In genomic region chr5:149990518-149991376, GRCh38 we compare ENCODE assay signal across 1 cellular context.
TF ChIP-seq lines count a peak whose summit lies in the region.

No MANE protein-coding gene starts in this region.

TF ChIP-seq in GM12878, 131 proteins besides CTCF, POLR2A, EP300 and RAD21 (continued from another document):
- no peak for TF ChIP-seq RELB (IDR thresholded peaks at IDR 0.05; ENCODE audit: low read depth)
- no peak for TF ChIP-seq NFXL1 (IDR thresholded peaks at IDR 0.05; ENCODE audit: borderline replicate concordance)
